In genomic region chr5:151213803-151214613, GRCh38 we compare ENCODE assay signal across 8 cellular contexts. TPM values are rescaled to one million over a fixed set of nuclear protein-coding genes. Genes with fewer than 3 reads are reported as not detected.
DNase-seq lines count a peak whose midpoint lies in the region; ATAC-seq lines count a peak whose summit lies in the region.

No MANE protein-coding gene starts in this region.

- intact Hi-C loops in left cardiac atrium (cut with DNase I): no loop called here

- peak; percentile 71 for ATAC-seq in GM18861 (IDR thresholded peaks at IDR 0.05; ENCODE audit: unreplicated experiment)
- peak; percentile 72 for ATAC-seq in HG02973 (IDR thresholded peaks at IDR 0.05; ENCODE audit: unreplicated experiment)
- peak; percentile 94 to 95 for ATAC-seq in left cardiac atrium

- DNase-seq in RPMI8226 (peak; percentile 75), activated gamma-delta T cell (lab: John Stamatoyannopoulos, UW) (peak; percentile 38), left cardiac atrium (peak; percentile 92), SHP77 (lab: John Stamatoyannopoulos, UW) (no peak), amniotic stem cell (lab: John Stamatoyannopoulos, UW) (no peak)
- peak; percentile 58 to 79 for DNase-seq in stimulated activated CD4-positive, alpha-beta T cell treated with anti-CD3 and anti-CD28 coated beads, Interleukin-15, amount 100 ng/mL, for 1 hour (ENCODE audit: low read depth in 1 of 2, low spot score in 1 of 2)

RNA-seq across cellular contexts. Expression of gene CCDC69, which starts 9.9 kb away (rescaled TPM):
- 100 to 1,000 TPM; 148 to 161 TPM for total RNA-seq in left cardiac atrium

RNA-seq across cellular contexts. Expression of gene GM2A, which starts 39.0 kb away (rescaled TPM):
- total RNA-seq in left cardiac atrium: 10 to 100 TPM; 29.9 to 33.1 TPM

RNA-seq across cellular contexts. Expression of gene ANXA6, which starts 56.4 kb away (rescaled TPM):
- 100 to 1,000 TPM; 218 to 220 TPM for total RNA-seq in left cardiac atrium

Comparison
In these comparisons a context has a peak if more than half of its experiments do, and no peak if none do; other contexts are left out.
1. DNase-seq: peak in RPMI8226 (single experiment), activated gamma-delta T cell (single experiment), left cardiac atrium (single experiment) and stimulated activated CD4-positive, alpha-beta T cell treated with anti-CD3 and anti-CD28 coated beads, Interleukin-15, amount 100 ng/mL, for 1 hour (2 of 2); none in SHP77 (0 of 2) and amniotic stem cell (single experiment).
2. Peak in every context shown above with its lines, with median percentiles within 50 percentile points of each other: ATAC-seq.